In the genomic region with DNA sequence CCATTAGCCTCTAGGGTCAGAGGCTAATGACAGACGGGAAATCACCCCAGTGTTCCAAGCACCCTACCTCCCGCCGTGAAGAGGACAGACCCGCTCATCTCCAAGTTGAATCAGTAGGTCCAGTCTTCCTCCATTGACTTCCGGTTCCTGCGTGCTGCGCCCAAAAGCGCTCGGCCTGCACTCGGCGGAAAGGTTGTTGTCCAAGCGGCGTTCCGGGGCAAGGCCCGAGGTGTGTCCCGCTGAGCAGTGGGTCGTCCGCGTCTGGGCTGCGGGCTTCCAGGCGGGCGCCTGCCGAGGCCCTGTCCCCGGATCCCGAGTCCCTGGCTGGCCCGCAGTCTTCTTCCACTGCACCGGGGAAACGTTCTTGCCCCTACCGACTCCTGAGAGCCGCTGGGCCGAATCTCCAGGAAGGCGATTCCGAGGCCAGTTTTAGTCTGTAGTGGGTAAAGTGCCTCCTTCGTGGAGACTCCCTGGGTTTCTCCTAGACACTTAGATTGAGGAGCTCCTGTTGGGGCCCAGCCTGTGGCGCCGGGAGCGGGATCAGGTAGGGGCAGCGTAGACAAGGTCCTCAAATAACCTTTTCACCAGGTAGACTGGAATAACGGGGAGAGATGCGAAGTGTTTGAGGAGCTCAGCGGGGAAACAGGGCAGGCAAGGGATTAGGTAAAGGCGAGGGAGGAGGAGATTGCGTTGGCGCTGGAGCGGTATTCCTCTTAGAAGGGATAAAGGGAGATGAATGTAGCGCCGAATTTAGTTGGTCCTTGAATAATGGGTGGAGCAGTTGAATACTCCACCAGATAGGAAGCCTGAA, we compare ENCODE assay signal across 1 cellular context.
TF ChIP-seq lines count a peak whose summit lies in the region.

A gene with protein sequence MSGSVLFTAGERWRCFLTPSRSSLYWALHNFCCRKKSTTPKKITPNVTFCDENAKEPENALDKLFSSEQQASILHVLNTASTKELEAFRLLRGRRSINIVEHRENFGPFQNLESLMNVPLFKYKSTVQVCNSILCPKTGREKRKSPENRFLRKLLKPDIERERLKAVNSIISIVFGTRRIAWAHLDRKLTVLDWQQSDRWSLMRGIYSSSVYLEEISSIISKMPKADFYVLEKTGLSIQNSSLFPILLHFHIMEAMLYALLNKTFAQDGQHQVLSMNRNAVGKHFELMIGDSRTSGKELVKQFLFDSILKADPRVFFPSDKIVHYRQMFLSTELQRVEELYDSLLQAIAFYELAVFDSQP (minus strand): TSS at position 138 of the 811 bp plus-strand sequence. CDS start 40 bp downstream, at position 98.

TF ChIP-seq in HepG2, 621 proteins besides CTCF, POLR2A, EP300 and RAD21 (continued from another document and continues in another):
- TF ChIP-seq, protein P1, sequence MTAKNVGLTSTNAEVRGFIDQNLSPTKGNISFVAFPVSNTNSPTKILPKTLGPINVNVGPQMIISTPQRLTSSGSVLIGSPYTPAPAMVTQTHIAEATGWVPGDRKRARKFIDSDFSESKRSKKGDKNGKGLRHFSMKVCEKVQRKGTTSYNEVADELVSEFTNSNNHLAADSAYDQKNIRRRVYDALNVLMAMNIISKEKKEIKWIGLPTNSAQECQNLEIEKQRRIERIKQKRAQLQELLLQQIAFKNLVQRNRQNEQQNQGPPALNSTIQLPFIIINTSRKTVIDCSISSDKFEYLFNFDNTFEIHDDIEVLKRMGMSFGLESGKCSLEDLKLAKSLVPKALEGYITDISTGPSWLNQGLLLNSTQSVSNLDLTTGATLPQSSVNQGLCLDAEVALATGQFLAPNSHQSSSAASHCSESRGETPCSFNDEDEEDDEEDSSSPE (CRISPR knock-in tag; IDR thresholded peaks at IDR 0.05): peak; percentile 78
- TF ChIP-seq TAF15 (IDR thresholded peaks at IDR 0.05; ENCODE audit: low read depth, low read length, poor library complexity, severe bottlenecking) (peak; percentile 93), ZC3H13 (CRISPR knock-in tag; IDR thresholded peaks at IDR 0.05) (peak; percentile 64; the same call in 1 of the 2 replicates), RXRB (CRISPR knock-in tag; IDR thresholded peaks at IDR 0.05; ENCODE audit: borderline replicate concordance) (peak; percentile 90), ZNF235 (CRISPR knock-in tag; IDR thresholded peaks at IDR 0.05; ENCODE audit: borderline replicate concordance) (no peak), ARID2 (CRISPR knock-in tag; IDR thresholded peaks at IDR 0.05; ENCODE audit: borderline replicate concordance) (no peak), HOXA7 (CRISPR knock-in tag; IDR thresholded peaks at IDR 0.05) (no peak), ZFYVE20 (CRISPR knock-in tag; IDR thresholded peaks at IDR 0.05; ENCODE audit: borderline replicate concordance, low read depth) (0 out of 2 replicates have a peak, but pooled peaks have one; percentile 29), ZNF282 (IDR thresholded peaks at IDR 0.05; ENCODE audit: partially characterized antibody) (no peak), U2AF1 (optimal IDR thresholded peaks at IDR 0.05; ENCODE audit: low read depth, low read length) (no peak), ZNF737 (CRISPR knock-in tag; IDR thresholded peaks at IDR 0.05; ENCODE audit: borderline replicate concordance) (peak; percentile 56; the same call in 1 of the 2 replicates), ZNF451 (CRISPR knock-in tag; IDR thresholded peaks at IDR 0.05) (no peak; the same call in 1 of the 2 replicates), NRL (CRISPR knock-in tag; IDR thresholded peaks at IDR 0.05; ENCODE audit: borderline replicate concordance) (peak; percentile 81; the same call in 1 of the 2 replicates), TARDBP (CRISPR knock-in tag; IDR thresholded peaks at IDR 0.05) (peak; percentile 94), SIN3B (IDR thresholded peaks at IDR 0.05; ENCODE audit: low read length) (peak; percentile 89; the same call in 1 of the 2 replicates), ZBTB21 (CRISPR knock-in tag; IDR thresholded peaks at IDR 0.05) (no peak), ZNF3 (CRISPR knock-in tag; IDR thresholded peaks at IDR 0.05) (peak; percentile 60; the same call in 1 of the 2 replicates), HOXA3 (CRISPR knock-in tag; IDR thresholded peaks at IDR 0.05) (peak; percentile 94), ZNF781 (CRISPR knock-in tag; IDR thresholded peaks at IDR 0.05; ENCODE audit: borderline replicate concordance, not compliant biosample characterization) (peak; percentile 49), SAP130 (CRISPR knock-in tag; IDR thresholded peaks at IDR 0.05; ENCODE audit: low read depth) (peak; percentile 97), NBN (conservative IDR thresholded peaks at IDR 0.05) (no peak), NR2F2 (IDR thresholded peaks at IDR 0.05; ENCODE audit: borderline replicate concordance, low read depth) (no peak; the same call in 1 of the 2 replicates), MAFK (conservative IDR thresholded peaks at IDR 0.05 in 1 of 2, IDR thresholded peaks at IDR 0.05 in 1 of 2; ENCODE audit: low read length in 2 of 2) (no peak), ELF4 (CRISPR knock-in tag; IDR thresholded peaks at IDR 0.05; ENCODE audit: borderline replicate concordance) (no peak)
- TF ChIP-seq, protein P2, sequence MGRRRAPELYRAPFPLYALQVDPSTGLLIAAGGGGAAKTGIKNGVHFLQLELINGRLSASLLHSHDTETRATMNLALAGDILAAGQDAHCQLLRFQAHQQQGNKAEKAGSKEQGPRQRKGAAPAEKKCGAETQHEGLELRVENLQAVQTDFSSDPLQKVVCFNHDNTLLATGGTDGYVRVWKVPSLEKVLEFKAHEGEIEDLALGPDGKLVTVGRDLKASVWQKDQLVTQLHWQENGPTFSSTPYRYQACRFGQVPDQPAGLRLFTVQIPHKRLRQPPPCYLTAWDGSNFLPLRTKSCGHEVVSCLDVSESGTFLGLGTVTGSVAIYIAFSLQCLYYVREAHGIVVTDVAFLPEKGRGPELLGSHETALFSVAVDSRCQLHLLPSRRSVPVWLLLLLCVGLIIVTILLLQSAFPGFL (CRISPR knock-in tag; IDR thresholded peaks at IDR 0.05): no peak
- TF ChIP-seq, protein P3, sequence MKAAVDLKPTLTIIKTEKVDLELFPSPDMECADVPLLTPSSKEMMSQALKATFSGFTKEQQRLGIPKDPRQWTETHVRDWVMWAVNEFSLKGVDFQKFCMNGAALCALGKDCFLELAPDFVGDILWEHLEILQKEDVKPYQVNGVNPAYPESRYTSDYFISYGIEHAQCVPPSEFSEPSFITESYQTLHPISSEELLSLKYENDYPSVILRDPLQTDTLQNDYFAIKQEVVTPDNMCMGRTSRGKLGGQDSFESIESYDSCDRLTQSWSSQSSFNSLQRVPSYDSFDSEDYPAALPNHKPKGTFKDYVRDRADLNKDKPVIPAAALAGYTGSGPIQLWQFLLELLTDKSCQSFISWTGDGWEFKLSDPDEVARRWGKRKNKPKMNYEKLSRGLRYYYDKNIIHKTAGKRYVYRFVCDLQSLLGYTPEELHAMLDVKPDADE (CRISPR knock-in tag; IDR thresholded peaks at IDR 0.05): peak; percentile 86; the same call in 1 of the 2 replicates
- TF ChIP-seq, protein P4, sequence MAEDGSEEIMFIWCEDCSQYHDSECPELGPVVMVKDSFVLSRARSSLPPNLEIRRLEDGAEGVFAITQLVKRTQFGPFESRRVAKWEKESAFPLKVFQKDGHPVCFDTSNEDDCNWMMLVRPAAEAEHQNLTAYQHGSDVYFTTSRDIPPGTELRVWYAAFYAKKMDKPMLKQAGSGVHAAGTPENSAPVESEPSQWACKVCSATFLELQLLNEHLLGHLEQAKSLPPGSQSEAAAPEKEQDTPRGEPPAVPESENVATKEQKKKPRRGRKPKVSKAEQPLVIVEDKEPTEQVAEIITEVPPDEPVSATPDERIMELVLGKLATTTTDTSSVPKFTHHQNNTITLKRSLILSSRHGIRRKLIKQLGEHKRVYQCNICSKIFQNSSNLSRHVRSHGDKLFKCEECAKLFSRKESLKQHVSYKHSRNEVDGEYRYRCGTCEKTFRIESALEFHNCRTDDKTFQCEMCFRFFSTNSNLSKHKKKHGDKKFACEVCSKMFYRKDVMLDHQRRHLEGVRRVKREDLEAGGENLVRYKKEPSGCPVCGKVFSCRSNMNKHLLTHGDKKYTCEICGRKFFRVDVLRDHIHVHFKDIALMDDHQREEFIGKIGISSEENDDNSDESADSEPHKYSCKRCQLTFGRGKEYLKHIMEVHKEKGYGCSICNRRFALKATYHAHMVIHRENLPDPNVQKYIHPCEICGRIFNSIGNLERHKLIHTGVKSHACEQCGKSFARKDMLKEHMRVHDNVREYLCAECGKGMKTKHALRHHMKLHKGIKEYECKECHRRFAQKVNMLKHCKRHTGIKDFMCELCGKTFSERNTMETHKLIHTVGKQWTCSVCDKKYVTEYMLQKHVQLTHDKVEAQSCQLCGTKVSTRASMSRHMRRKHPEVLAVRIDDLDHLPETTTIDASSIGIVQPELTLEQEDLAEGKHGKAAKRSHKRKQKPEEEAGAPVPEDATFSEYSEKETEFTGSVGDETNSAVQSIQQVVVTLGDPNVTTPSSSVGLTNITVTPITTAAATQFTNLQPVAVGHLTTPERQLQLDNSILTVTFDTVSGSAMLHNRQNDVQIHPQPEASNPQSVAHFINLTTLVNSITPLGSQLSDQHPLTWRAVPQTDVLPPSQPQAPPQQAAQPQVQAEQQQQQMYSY (CRISPR knock-in tag; IDR thresholded peaks at IDR 0.05): peak; percentile 75; the same call in 1 of the 2 replicates
- TF ChIP-seq, protein P5, sequence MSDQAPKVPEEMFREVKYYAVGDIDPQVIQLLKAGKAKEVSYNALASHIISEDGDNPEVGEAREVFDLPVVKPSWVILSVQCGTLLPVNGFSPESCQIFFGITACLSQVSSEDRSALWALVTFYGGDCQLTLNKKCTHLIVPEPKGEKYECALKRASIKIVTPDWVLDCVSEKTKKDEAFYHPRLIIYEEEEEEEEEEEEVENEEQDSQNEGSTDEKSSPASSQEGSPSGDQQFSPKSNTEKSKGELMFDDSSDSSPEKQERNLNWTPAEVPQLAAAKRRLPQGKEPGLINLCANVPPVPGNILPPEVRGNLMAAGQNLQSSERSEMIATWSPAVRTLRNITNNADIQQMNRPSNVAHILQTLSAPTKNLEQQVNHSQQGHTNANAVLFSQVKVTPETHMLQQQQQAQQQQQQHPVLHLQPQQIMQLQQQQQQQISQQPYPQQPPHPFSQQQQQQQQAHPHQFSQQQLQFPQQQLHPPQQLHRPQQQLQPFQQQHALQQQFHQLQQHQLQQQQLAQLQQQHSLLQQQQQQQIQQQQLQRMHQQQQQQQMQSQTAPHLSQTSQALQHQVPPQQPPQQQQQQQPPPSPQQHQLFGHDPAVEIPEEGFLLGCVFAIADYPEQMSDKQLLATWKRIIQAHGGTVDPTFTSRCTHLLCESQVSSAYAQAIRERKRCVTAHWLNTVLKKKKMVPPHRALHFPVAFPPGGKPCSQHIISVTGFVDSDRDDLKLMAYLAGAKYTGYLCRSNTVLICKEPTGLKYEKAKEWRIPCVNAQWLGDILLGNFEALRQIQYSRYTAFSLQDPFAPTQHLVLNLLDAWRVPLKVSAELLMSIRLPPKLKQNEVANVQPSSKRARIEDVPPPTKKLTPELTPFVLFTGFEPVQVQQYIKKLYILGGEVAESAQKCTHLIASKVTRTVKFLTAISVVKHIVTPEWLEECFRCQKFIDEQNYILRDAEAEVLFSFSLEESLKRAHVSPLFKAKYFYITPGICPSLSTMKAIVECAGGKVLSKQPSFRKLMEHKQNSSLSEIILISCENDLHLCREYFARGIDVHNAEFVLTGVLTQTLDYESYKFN (CRISPR knock-in tag; conservative IDR thresholded peaks at IDR 0.05): peak; percentile 68
- TF ChIP-seq, protein P6, sequence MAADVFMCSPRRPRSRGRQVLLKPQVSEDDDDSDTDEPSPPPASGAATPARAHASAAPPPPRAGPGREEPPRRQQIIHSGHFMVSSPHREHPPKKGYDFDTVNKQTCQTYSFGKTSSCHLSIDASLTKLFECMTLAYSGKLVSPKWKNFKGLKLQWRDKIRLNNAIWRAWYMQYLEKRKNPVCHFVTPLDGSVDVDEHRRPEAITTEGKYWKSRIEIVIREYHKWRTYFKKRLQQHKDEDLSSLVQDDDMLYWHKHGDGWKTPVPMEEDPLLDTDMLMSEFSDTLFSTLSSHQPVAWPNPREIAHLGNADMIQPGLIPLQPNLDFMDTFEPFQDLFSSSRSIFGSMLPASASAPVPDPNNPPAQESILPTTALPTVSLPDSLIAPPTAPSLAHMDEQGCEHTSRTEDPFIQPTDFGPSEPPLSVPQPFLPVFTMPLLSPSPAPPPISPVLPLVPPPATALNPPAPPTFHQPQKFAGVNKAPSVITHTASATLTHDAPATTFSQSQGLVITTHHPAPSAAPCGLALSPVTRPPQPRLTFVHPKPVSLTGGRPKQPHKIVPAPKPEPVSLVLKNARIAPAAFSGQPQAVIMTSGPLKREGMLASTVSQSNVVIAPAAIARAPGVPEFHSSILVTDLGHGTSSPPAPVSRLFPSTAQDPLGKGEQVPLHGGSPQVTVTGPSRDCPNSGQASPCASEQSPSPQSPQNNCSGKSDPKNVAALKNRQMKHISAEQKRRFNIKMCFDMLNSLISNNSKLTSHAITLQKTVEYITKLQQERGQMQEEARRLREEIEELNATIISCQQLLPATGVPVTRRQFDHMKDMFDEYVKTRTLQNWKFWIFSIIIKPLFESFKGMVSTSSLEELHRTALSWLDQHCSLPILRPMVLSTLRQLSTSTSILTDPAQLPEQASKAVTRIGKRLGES (CRISPR knock-in tag; IDR thresholded peaks at IDR 0.05; ENCODE audit: borderline replicate concordance): no peak
- TF ChIP-seq, protein P7, sequence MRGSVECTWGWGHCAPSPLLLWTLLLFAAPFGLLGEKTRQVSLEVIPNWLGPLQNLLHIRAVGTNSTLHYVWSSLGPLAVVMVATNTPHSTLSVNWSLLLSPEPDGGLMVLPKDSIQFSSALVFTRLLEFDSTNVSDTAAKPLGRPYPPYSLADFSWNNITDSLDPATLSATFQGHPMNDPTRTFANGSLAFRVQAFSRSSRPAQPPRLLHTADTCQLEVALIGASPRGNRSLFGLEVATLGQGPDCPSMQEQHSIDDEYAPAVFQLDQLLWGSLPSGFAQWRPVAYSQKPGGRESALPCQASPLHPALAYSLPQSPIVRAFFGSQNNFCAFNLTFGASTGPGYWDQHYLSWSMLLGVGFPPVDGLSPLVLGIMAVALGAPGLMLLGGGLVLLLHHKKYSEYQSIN (CRISPR knock-in tag; IDR thresholded peaks at IDR 0.05; ENCODE audit: borderline replicate concordance): no peak
- TF ChIP-seq, protein P8, sequence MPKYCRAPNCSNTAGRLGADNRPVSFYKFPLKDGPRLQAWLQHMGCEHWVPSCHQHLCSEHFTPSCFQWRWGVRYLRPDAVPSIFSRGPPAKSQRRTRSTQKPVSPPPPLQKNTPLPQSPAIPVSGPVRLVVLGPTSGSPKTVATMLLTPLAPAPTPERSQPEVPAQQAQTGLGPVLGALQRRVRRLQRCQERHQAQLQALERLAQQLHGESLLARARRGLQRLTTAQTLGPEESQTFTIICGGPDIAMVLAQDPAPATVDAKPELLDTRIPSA (CRISPR knock-in tag; IDR thresholded peaks at IDR 0.05; ENCODE audit: borderline replicate concordance): no peak
- TF ChIP-seq, protein P9, sequence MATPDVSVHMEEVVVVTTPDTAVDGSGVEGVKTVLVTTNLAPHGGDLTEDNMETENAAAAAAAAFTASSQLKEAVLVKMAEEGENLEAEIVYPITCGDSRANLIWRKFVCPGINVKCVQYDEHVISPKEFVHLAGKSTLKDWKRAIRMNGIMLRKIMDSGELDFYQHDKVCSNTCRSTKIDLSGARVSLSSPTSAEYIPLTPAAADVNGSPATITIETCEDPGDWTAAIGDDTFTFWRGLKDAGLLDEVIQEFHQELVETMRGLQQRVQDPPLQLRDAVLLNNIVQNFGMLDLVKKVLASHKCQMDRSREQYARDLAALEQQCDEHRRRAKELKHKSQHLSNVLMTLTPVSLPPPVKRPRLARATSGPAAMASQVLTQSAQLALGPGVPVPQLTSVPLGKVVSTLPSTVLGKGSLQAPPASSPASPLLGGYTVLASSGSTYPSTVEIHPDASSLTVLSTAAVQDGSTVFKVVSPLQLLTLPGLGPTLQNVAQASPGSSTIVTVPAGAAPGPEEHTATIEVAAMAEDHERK (CRISPR knock-in tag; IDR thresholded peaks at IDR 0.05; ENCODE audit: low read depth): no peak
- TF ChIP-seq, protein P10, sequence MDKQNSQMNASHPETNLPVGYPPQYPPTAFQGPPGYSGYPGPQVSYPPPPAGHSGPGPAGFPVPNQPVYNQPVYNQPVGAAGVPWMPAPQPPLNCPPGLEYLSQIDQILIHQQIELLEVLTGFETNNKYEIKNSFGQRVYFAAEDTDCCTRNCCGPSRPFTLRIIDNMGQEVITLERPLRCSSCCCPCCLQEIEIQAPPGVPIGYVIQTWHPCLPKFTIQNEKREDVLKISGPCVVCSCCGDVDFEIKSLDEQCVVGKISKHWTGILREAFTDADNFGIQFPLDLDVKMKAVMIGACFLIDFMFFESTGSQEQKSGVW (CRISPR knock-in tag; IDR thresholded peaks at IDR 0.05; ENCODE audit: borderline replicate concordance): no peak
